1 cellular context compared by ENCODE assay signal in the genomic region with DNA sequence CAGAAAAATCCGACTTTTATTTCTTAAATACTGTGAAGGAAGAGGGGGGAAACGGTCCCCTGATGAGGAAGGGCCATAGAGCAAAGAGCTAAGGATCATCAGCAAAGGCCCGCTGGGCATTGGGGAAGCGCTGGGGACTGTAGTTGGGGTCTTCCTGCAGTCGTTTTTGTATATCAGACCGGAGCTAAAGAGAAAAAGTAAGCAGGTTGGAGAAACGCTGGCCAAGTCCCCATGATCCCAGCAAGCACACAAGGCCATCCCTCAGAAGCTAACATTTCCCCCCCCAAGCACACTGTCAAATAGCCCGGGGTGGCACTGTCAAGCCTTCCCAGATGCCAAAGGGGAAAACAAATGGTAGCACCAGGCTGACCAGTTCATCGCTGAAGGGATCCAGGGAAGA.
TF ChIP-seq lines count a peak whose summit lies in the region.

No MANE protein-coding gene starts in this region.

TF ChIP-seq in PFSK-1, 5 proteins besides CTCF, POLR2A, EP300 and RAD21:
- TF ChIP-seq POLR2AphosphoS5 (IDR thresholded peaks at IDR 0.05; ENCODE audit: low read depth, low read length), result peak; percentile 53
- TF ChIP-seq, protein P1, sequence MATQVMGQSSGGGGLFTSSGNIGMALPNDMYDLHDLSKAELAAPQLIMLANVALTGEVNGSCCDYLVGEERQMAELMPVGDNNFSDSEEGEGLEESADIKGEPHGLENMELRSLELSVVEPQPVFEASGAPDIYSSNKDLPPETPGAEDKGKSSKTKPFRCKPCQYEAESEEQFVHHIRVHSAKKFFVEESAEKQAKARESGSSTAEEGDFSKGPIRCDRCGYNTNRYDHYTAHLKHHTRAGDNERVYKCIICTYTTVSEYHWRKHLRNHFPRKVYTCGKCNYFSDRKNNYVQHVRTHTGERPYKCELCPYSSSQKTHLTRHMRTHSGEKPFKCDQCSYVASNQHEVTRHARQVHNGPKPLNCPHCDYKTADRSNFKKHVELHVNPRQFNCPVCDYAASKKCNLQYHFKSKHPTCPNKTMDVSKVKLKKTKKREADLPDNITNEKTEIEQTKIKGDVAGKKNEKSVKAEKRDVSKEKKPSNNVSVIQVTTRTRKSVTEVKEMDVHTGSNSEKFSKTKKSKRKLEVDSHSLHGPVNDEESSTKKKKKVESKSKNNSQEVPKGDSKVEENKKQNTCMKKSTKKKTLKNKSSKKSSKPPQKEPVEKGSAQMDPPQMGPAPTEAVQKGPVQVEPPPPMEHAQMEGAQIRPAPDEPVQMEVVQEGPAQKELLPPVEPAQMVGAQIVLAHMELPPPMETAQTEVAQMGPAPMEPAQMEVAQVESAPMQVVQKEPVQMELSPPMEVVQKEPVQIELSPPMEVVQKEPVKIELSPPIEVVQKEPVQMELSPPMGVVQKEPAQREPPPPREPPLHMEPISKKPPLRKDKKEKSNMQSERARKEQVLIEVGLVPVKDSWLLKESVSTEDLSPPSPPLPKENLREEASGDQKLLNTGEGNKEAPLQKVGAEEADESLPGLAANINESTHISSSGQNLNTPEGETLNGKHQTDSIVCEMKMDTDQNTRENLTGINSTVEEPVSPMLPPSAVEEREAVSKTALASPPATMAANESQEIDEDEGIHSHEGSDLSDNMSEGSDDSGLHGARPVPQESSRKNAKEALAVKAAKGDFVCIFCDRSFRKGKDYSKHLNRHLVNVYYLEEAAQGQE (IDR thresholded peaks at IDR 0.05; ENCODE audit: insufficient read depth in 1 of 2, low read depth in 2 of 2, low read length in 2 of 2), result no peak
